In the genomic region with DNA sequence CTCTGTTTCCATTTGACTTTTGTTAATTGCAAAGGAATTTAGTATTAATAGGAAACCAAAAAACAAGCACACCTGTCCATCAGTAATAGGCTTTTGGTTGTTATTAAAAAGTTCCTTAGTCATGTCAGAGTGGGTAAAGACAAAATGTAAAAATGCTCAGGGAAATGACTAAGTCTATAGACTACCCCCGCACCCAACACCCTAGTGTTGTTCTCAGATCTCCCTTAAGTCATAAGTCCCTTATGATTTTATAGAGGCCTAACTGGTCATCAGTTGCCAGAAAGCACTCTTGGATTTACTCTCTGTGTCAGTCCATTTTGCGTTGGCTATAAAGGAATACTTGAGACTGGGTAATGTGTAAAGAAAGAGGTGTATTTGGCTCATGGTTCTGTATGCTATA, we compare ENCODE assay signal across 1 cellular context.
TF ChIP-seq lines count a peak whose summit lies in the region.

No MANE protein-coding gene starts in this region.

TF ChIP-seq in IMR-90, 13 proteins besides CTCF, POLR2A, EP300 and RAD21:
- TF ChIP-seq CEBPB (IDR thresholded peaks at IDR 0.05; ENCODE audit: low read depth, low read length) (no peak), FOS (IDR thresholded peaks at IDR 0.05; ENCODE audit: low read depth, low read length) (no peak), MAZ (IDR thresholded peaks at IDR 0.05; ENCODE audit: borderline replicate concordance, low read depth, low read length) (no peak), SMC3 (IDR thresholded peaks at IDR 0.05; ENCODE audit: low read depth, low read length) (no peak), MXI1 (IDR thresholded peaks at IDR 0.05; ENCODE audit: borderline replicate concordance, low read depth, low read length) (no peak), RCOR1 (IDR thresholded peaks at IDR 0.05; ENCODE audit: insufficient replicate concordance, low read length) (no peak), CHD1 (IDR thresholded peaks at IDR 0.05; ENCODE audit: low read depth, low read length) (no peak), BHLHE40 (IDR thresholded peaks at IDR 0.05; ENCODE audit: low read depth, low read length) (no peak), NFE2L2 (IDR thresholded peaks at IDR 0.05; ENCODE audit: low read depth, low read length) (no peak), MAFK (IDR thresholded peaks at IDR 0.05; ENCODE audit: low read depth, low read length) (no peak)
- TF ChIP-seq, protein P1, sequence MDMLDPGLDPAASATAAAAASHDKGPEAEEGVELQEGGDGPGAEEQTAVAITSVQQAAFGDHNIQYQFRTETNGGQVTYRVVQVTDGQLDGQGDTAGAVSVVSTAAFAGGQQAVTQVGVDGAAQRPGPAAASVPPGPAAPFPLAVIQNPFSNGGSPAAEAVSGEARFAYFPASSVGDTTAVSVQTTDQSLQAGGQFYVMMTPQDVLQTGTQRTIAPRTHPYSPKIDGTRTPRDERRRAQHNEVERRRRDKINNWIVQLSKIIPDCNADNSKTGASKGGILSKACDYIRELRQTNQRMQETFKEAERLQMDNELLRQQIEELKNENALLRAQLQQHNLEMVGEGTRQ (IDR thresholded peaks at IDR 0.05; ENCODE audit: low read depth, low read length) = no peak
